ENCODE assay signal across 1 cellular context in the genomic region with DNA sequence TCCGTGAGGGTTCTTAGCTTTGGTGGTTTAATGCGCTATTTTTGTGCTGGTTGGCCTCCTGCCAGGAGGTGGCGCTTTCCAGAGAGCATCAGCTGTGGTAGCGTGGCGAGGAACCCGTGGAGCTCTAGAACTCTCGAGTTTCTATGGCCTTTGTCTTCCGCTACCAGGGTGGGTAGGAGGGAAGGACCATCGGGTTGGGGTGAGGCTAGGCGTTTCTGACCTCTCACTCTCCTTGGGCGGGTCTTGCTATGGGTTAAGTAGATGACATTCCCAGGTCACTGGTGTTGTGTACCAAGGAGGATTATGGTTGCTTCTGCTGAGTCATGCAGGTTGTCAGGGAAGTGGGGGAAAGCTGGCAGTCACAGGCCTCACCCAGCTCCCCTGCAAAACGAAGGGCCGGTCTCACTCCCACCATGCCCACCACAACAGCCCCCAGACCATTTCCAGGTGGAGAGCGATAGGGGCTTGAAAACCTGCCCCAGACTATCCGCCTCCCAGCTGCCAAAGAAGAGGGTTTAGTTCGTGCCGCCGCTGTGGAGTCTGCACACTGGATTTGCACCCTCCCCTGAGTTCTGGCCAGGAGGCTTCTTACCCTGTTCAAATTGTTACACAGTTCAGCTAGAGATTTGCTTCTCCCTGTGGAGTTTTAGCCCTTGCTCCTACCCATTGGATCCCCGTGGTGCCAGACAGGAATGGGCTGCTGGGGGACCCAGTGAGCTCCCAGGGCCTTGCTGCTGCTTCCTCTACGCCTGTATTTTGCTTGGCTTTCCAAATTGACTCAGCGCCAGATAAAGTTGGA.
TF ChIP-seq lines count a peak whose summit lies in the region.

No MANE protein-coding gene starts in this region.

TF ChIP-seq in SK-N-SH, 30 proteins besides CTCF, POLR2A, EP300 and RAD21 (continued from another document):
- TF ChIP-seq, protein P1, sequence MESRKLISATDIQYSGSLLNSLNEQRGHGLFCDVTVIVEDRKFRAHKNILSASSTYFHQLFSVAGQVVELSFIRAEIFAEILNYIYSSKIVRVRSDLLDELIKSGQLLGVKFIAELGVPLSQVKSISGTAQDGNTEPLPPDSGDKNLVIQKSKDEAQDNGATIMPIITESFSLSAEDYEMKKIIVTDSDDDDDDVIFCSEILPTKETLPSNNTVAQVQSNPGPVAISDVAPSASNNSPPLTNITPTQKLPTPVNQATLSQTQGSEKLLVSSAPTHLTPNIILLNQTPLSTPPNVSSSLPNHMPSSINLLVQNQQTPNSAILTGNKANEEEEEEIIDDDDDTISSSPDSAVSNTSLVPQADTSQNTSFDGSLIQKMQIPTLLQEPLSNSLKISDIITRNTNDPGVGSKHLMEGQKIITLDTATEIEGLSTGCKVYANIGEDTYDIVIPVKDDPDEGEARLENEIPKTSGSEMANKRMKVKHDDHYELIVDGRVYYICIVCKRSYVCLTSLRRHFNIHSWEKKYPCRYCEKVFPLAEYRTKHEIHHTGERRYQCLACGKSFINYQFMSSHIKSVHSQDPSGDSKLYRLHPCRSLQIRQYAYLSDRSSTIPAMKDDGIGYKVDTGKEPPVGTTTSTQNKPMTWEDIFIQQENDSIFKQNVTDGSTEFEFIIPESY (IDR thresholded peaks at IDR 0.05; ENCODE audit: borderline replicate concordance, low read depth), result no peak
- TF ChIP-seq RCOR1 (IDR thresholded peaks at IDR 0.05; ENCODE audit: low read length), result no peak
- TF ChIP-seq, protein P2, sequence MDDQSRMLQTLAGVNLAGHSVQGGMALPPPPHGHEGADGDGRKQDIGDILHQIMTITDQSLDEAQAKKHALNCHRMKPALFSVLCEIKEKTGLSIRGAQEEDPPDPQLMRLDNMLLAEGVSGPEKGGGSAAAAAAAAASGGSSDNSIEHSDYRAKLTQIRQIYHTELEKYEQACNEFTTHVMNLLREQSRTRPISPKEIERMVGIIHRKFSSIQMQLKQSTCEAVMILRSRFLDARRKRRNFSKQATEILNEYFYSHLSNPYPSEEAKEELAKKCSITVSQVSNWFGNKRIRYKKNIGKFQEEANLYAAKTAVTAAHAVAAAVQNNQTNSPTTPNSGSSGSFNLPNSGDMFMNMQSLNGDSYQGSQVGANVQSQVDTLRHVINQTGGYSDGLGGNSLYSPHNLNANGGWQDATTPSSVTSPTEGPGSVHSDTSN (IDR thresholded peaks at IDR 0.05), result no peak
- TF ChIP-seq, protein P3, sequence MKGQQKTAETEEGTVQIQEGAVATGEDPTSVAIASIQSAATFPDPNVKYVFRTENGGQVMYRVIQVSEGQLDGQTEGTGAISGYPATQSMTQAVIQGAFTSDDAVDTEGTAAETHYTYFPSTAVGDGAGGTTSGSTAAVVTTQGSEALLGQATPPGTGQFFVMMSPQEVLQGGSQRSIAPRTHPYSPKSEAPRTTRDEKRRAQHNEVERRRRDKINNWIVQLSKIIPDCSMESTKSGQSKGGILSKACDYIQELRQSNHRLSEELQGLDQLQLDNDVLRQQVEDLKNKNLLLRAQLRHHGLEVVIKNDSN (IDR thresholded peaks at IDR 0.05; ENCODE audit: borderline replicate concordance, low read depth), result no peak
- TF ChIP-seq, protein P4, sequence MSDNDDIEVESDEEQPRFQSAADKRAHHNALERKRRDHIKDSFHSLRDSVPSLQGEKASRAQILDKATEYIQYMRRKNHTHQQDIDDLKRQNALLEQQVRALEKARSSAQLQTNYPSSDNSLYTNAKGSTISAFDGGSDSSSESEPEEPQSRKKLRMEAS (IDR thresholded peaks at IDR 0.05; ENCODE audit: low read depth), result no peak
- TF ChIP-seq JUND (IDR thresholded peaks at IDR 0.05), result no peak
- no peak for TF ChIP-seq FOSL2 (IDR thresholded peaks at IDR 0.05; ENCODE audit: borderline replicate concordance, low read depth)
- TF ChIP-seq NRF1 (IDR thresholded peaks at IDR 0.05; ENCODE audit: low read depth, low read length), result no peak
- TF ChIP-seq FOXJ3 (CRISPR knock-in tag; IDR thresholded peaks at IDR 0.05), result no peak
- TF ChIP-seq, protein P5, sequence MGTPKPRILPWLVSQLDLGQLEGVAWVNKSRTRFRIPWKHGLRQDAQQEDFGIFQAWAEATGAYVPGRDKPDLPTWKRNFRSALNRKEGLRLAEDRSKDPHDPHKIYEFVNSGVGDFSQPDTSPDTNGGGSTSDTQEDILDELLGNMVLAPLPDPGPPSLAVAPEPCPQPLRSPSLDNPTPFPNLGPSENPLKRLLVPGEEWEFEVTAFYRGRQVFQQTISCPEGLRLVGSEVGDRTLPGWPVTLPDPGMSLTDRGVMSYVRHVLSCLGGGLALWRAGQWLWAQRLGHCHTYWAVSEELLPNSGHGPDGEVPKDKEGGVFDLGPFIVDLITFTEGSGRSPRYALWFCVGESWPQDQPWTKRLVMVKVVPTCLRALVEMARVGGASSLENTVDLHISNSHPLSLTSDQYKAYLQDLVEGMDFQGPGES (IDR thresholded peaks at IDR 0.05; ENCODE audit: low read depth, low read length), result no peak
- no peak for TF ChIP-seq GABPA (IDR thresholded peaks at IDR 0.05; ENCODE audit: low read depth)
